Comparison of ENCODE assay signal across 15 cellular contexts in genomic region chr7:134366481-134366880, GRCh38.
"Had no signal": no experiment of that assay in that cellular context is flagged by ENCODE, and none has a peak within 500 bp of the region (broad histone marks: within the 10 kb centered on the region; RNA-seq: fewer than 3 reads in every experiment).

No MANE protein-coding gene starts in this region.

- H3K36me3 ChIP-seq: adrenal gland, neural progenitor cell, pancreas, thyroid gland, uterus had no signal

- H3K9me3 Mint-ChIP-seq: activated naive CD4-positive, alpha-beta T cell treated with anti-CD3 and anti-CD28 coated beads, Interleukin-2, amount 10 ng/mL, durations not matched to agents 7 days and 5 days; activated T-helper 2 cell treated with anti-CD3 and anti-CD28 coated beads, Interferon-gamma antibody, Interleukin-2, Interleukin-4, amounts not matched to agents 10 μg/mL and 5 μg/mL and 100 μg/mL, durations not matched to agents 14 hours and 24 hours and 36 hours; dendritic cell treated with granulocyte-macrophage colony-stimulating factor and Interleukin-4, amounts not matched to agents 40 ng/mL and 50 ng/mL, for 4 days; endodermal cell; neural progenitor cell; T-cell had no signal

- H3K9ac ChIP-seq: neural progenitor cell had no signal

- H3K4me1 Mint-ChIP-seq: activated naive CD4-positive, alpha-beta T cell treated with anti-CD3 and anti-CD28 coated beads, Interleukin-2, amount 10 ng/mL, durations not matched to agents 7 days and 5 days; endodermal cell; T-cell had no signal

- DNase-seq: activated CD4-positive, alpha-beta T cell treated with anti-CD3 and anti-CD28 coated beads, Interleukin-2, amount 50 U/mL, for 1 hour; activated CD4-positive, CD25-positive, alpha-beta regulatory T cell; activated naive CD4-positive, alpha-beta T cell treated with anti-CD3 and anti-CD28 coated beads, Interleukin-2, amount 10 ng/mL, durations not matched to agents 7 days and 5 days; adrenal gland; endodermal cell; hippocampal formation; pancreas; retina; T-cell; thyroid gland; uterus had no signal

- H3K9me3 ChIP-seq: adrenal gland, pancreas, thyroid gland, uterus had no signal

- H3K27me3 ChIP-seq: adrenal gland, neural progenitor cell, pancreas, thyroid gland, uterus had no signal

- H3K4me1 ChIP-seq: neural progenitor cell, thyroid gland, uterus had no signal

- H3K27ac Mint-ChIP-seq: activated naive CD4-positive, alpha-beta T cell treated with anti-CD3 and anti-CD28 coated beads, Interleukin-2, amount 10 ng/mL, durations not matched to agents 7 days and 5 days; activated T-helper 2 cell treated with anti-CD3 and anti-CD28 coated beads, Interferon-gamma antibody, Interleukin-2, Interleukin-4, amounts not matched to agents 10 μg/mL and 5 μg/mL and 100 μg/mL, durations not matched to agents 14 hours and 24 hours and 36 hours; dendritic cell treated with granulocyte-macrophage colony-stimulating factor and Interleukin-4, amounts not matched to agents 40 ng/mL and 50 ng/mL, for 4 days; endodermal cell; neural progenitor cell; T-cell had no signal

- H3K36me3 Mint-ChIP-seq: activated naive CD4-positive, alpha-beta T cell treated with anti-CD3 and anti-CD28 coated beads, Interleukin-2, amount 10 ng/mL, durations not matched to agents 7 days and 5 days; neural progenitor cell; T-cell had no signal

- H3K4me3 ChIP-seq: adrenal gland, neural progenitor cell, pancreas, skin epidermis, thyroid gland, uterus had no signal

- H3K4me3 Mint-ChIP-seq: activated naive CD4-positive, alpha-beta T cell treated with anti-CD3 and anti-CD28 coated beads, Interleukin-2, amount 10 ng/mL, durations not matched to agents 7 days and 5 days; dendritic cell treated with granulocyte-macrophage colony-stimulating factor and Interleukin-4, amounts not matched to agents 40 ng/mL and 50 ng/mL, for 4 days; endodermal cell; neural progenitor cell; T-cell had no signal

- ATAC-seq: pancreas, T-cell had no signal

- H3K27ac ChIP-seq: adrenal gland, neural progenitor cell, pancreas, thyroid gland, uterus had no signal
